12 cellular contexts compared by ENCODE assay signal in genomic region chr15:48896775-48897143, GRCh38. TPM values are rescaled to one million over a fixed set of nuclear protein-coding genes. Genes with fewer than 3 reads are reported as not detected.
DNase-seq lines count a peak whose midpoint lies in the region; ATAC-seq, FAIRE-seq and TF ChIP-seq lines count a peak whose summit lies in the region.
"Had no signal": no experiment of that assay in that cellular context is flagged by ENCODE, and none has a peak within 500 bp of the region (broad histone marks: within the 10 kb centered on the region; RNA-seq: fewer than 3 reads in every experiment).

No MANE protein-coding gene starts in this region.

- ATAC-seq in heart right ventricle (peak in 5 of 8 donors; percentile 14 to 74 (median 36)), sciatic nerve (peak; percentile 70), GM18861 (IDR thresholded peaks at IDR 0.05; ENCODE audit: unreplicated experiment) (no peak), GM19397 (IDR thresholded peaks at IDR 0.05; ENCODE audit: unreplicated experiment) (no peak)

- CTCF ChIA-PET in BJ (lab: Yijun Ruan, JAX): interaction anchor here (0.6 kb wide), 1 partner anchor 13 kb away, joined by 4 read pairs; no protein-coding TSS in a partner anchor

- H3K27me3 ChIP-seq in BJ (ENCODE audit: control insufficient read depth, insufficient read depth, low read length) (no peaks in the 10 kb centered on the region), heart right ventricle (no peaks in the 10 kb centered on the region)

- WGBS in heart right ventricle, 2 donors: 56 to 63% methylated on average over 5 of the region's 5 CpGs

- peak overlapping the region in 9 of 10 donors; percentile 36 to 72 (median 66) for H3K27ac ChIP-seq in heart right ventricle
- H3K27ac ChIP-seq: KMS-11 had no signal

- H3K4me3 ChIP-seq in BJ (ENCODE audit: low read depth, low read length) (peak overlapping the region; percentile 22), astrocyte of the spinal cord (ENCODE audit: low read depth, low read length) (peak overlapping the region; percentile 22), heart right ventricle (peak overlapping the region in 7 of 10 donors; percentile 10 to 35 (median 32))

- in situ Hi-C loops in astrocyte of the spinal cord (cut with HindIII; ENCODE audit: low sequenced_read_pairs): no loop called here

- TF ChIP-seq CTCF in BJ (IDR thresholded peaks at IDR 0.05; ENCODE audit: insufficient read depth, low read depth, low read length) (no peak), astrocyte of the spinal cord (IDR thresholded peaks at IDR 0.05; ENCODE audit: low read depth, low read length) (no peak), heart right ventricle (IDR thresholded peaks at IDR 0.05) (no peak)

- intact Hi-C loops in heart right ventricle (cut with DNase I) (no loop called here), sciatic nerve (cut with DNase I) (no loop called here)

- H3K36me3 ChIP-seq in BJ (ENCODE audit: control insufficient read depth, insufficient read depth, low read length) (no peaks in the 10 kb centered on the region), heart right ventricle (no peaks in the 10 kb centered on the region)

- H3K4me1 ChIP-seq in heart right ventricle: no peaks in the 10 kb centered on the region

- no peak for FAIRE-seq in frontal cortex (lab: Jason Lieb, UNC)

- DNase-seq in BJ (ENCODE audit: low read depth) (no peak), astrocyte of the spinal cord (ENCODE audit: low read depth, low spot score) (no peak), heart right ventricle (no peak), sciatic nerve (ENCODE audit: low spot score) (no peak), NCI-H2227 (lab: John Stamatoyannopoulos, UW; ENCODE audit: unreplicated experiment) (no peak), frontal cortex (ENCODE audit: low spot score in 2 of 2) (no peak)
- DNase-seq: NCI-H2227 treated with DMSO at 0.1 percent for 48 hours; RPMI8226; stimulated activated CD8-positive, alpha-beta memory T cell treated with anti-CD3 and anti-CD28 coated beads, Interleukin-4, amount 100 ng/mL, for 48 hours had no signal

- H3K9me3 ChIP-seq in heart right ventricle: no peaks in the 10 kb centered on the region

- POLR2A ChIA-PET in BJ (lab: Charles Lee): no interaction called here

RNA-seq across cellular contexts. Expression of gene EID1, which starts 18.8 kb away (rescaled TPM):
- polyA plus RNA-seq in BJ (2011; rRNA removed): 165 and 238 TPM in 2 replicates
- polyA minus RNA-seq in BJ (2011; rRNA and poly(A)+ RNA removed): 33.3 and 42.0 TPM in 2 replicates
- 100 to 1,000 TPM; 174 to 255 (median 225) TPM for total RNA-seq in heart right ventricle
- polyA plus RNA-seq in heart right ventricle: 100 to 1,000 TPM; 129 to 172 TPM
- 140 TPM for total RNA-seq in sciatic nerve
- 278 TPM for total RNA-seq in frontal cortex

Comparison
In these comparisons a context has a peak if more than half of its experiments do, and no peak if none do; other contexts are left out.
1. ATAC-seq: peak in heart right ventricle (5 of 8) and sciatic nerve (single experiment); none in GM18861 (single experiment) and GM19397 (single experiment).
2. Peak in every context shown above with its lines, with median percentiles within 50 percentile points of each other: H3K4me3 ChIP-seq.